Comparison of ENCODE assay signal across 1 cellular context in the genomic region with DNA sequence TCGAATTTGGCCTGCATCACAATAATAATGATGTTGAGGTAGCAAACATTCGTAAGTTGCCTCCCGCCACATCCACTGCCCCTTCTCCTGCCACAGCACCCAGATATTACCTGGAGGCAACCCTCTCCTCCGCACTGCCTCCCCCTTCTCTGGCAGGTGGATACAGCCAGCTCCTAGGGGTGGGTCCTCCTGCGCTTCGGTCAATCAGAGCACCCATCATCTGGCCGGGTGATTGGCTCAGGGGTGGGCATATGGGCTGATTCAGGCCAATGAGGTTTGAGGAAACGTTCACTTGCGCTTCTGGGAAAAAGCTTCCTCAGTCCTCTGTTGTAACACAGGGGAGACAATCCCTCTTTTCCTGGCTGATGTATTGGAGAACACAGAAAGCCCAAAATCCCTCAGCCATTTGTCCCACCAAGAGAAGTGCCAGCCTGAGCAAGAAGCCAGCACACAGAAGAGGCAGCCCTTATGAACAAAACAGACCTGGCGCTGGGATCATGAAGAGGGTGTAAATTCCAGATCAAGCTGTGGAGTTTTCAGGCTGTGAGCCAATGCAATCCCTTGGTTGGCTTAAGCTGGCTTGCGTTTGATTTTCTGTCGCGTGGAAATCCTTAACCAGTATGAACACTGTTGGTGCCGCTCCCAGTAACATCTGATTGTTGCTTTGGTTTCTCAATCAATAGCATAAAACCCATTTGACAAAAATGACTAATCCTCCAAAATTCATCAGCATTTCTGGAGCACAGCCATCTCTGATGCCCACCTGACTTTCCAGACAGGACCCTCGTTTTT.
TF ChIP-seq lines count a peak whose summit lies in the region.

No MANE protein-coding gene starts in this region.

TF ChIP-seq in K562, 482 proteins besides CTCF, POLR2A, EP300 and RAD21 (continued from another document):
- TF ChIP-seq, protein P1, sequence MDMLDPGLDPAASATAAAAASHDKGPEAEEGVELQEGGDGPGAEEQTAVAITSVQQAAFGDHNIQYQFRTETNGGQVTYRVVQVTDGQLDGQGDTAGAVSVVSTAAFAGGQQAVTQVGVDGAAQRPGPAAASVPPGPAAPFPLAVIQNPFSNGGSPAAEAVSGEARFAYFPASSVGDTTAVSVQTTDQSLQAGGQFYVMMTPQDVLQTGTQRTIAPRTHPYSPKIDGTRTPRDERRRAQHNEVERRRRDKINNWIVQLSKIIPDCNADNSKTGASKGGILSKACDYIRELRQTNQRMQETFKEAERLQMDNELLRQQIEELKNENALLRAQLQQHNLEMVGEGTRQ (CRISPR knock-in tag; IDR thresholded peaks at IDR 0.05) = 0 out of 2 replicates have a peak, but pooled peaks have one; percentile 5
